ENCODE assay signal across 1 cellular context in the genomic region with DNA sequence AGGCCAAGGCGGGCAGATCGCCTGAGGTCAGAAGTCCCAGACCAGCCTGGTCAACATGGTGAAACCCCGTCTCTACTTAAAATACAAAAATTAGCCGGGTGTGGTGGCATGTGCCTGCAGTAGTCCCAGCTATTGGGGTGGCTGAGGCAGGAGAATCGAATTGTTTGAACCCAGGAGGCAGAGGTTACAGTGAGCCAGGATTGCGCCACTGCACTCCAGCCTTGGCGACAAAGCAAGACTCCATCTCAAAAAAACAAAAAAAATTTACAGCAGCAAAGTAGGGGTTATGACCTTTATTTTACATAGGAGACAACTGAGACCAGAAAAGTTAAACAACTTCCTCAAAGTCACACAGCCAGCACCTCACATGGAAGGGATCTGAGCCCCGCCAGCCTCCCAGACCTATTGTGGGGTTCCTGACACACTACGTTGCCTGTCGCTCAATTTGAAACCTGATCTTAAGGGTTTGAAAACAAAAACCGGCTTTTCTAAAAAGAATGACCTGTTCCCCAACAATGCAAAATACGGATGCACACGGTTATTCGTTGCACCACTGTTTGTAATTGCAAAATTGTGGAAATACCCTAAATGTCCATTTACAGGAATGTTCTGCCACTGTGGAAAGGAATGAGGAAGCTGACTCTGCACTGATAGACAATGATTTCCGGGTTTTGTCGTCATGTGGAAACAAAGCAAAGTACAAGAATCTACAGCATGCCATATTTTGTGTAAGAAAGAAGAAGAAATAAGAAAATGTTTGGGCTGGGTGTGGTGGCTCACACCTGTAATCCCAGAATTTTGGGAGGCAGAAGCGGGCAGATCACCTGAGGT.
A peak's percentile ranks its signal among the peaks of the same experiment; 100 is the strongest.
TF ChIP-seq lines count a peak whose summit lies in the region.

No MANE protein-coding gene starts in this region.

TF ChIP-seq in HepG2, 621 proteins besides CTCF, POLR2A, EP300 and RAD21 (continued from another document and continues in another):
- TF ChIP-seq, protein P1, sequence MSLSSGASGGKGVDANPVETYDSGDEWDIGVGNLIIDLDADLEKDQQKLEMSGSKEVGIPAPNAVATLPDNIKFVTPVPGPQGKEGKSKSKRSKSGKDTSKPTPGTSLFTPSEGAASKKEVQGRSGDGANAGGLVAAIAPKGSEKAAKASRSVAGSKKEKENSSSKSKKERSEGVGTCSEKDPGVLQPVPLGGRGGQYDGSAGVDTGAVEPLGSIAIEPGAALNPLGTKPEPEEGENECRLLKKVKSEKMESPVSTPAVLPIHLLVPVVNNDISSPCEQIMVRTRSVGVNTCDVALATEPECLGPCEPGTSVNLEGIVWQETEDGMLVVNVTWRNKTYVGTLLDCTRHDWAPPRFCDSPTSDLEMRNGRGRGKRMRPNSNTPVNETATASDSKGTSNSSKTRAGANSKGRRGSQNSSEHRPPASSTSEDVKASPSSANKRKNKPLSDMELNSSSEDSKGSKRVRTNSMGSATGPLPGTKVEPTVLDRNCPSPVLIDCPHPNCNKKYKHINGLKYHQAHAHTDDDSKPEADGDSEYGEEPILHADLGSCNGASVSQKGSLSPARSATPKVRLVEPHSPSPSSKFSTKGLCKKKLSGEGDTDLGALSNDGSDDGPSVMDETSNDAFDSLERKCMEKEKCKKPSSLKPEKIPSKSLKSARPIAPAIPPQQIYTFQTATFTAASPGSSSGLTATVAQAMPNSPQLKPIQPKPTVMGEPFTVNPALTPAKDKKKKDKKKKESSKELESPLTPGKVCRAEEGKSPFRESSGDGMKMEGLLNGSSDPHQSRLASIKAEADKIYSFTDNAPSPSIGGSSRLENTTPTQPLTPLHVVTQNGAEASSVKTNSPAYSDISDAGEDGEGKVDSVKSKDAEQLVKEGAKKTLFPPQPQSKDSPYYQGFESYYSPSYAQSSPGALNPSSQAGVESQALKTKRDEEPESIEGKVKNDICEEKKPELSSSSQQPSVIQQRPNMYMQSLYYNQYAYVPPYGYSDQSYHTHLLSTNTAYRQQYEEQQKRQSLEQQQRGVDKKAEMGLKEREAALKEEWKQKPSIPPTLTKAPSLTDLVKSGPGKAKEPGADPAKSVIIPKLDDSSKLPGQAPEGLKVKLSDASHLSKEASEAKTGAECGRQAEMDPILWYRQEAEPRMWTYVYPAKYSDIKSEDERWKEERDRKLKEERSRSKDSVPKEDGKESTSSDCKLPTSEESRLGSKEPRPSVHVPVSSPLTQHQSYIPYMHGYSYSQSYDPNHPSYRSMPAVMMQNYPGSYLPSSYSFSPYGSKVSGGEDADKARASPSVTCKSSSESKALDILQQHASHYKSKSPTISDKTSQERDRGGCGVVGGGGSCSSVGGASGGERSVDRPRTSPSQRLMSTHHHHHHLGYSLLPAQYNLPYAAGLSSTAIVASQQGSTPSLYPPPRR (CRISPR knock-in tag; IDR thresholded peaks at IDR 0.05; ENCODE audit: borderline replicate concordance): 0 out of 2 replicates have a peak, but pooled peaks have one; percentile 35
- no peak for TF ChIP-seq SRY (CRISPR knock-in tag; IDR thresholded peaks at IDR 0.05)
- no peak for TF ChIP-seq RBM22 (optimal IDR thresholded peaks at IDR 0.05; ENCODE audit: low read length)
- TF ChIP-seq SIX1 (CRISPR knock-in tag; IDR thresholded peaks at IDR 0.05; ENCODE audit: borderline replicate concordance): peak; percentile 98
- TF ChIP-seq ZNF335 (CRISPR knock-in tag; IDR thresholded peaks at IDR 0.05): no peak
- no peak for TF ChIP-seq IKZF1 (IDR thresholded peaks at IDR 0.05)
- TF ChIP-seq PHB2 (IDR thresholded peaks at IDR 0.05; ENCODE audit: partially characterized antibody): no peak
- TF ChIP-seq ZNF782 (CRISPR knock-in tag; IDR thresholded peaks at IDR 0.05; ENCODE audit: borderline replicate concordance): no peak
- TF ChIP-seq ZNF780A (CRISPR knock-in tag; IDR thresholded peaks at IDR 0.05): no peak
- no peak for TF ChIP-seq KLF9 (CRISPR knock-in tag; IDR thresholded peaks at IDR 0.05; ENCODE audit: low read depth)
- no peak for TF ChIP-seq ZBTB26 (CRISPR knock-in tag; IDR thresholded peaks at IDR 0.05; ENCODE audit: borderline replicate concordance)
- TF ChIP-seq ZNF343 (CRISPR knock-in tag; IDR thresholded peaks at IDR 0.05): no peak
- no peak for TF ChIP-seq ZFP36L2 (CRISPR knock-in tag; IDR thresholded peaks at IDR 0.05)
- no peak for TF ChIP-seq ZNF3 (CRISPR knock-in tag; IDR thresholded peaks at IDR 0.05)
- TF ChIP-seq ZNF703 (CRISPR knock-in tag; IDR thresholded peaks at IDR 0.05; ENCODE audit: borderline replicate concordance): peak; percentile 81; the same call in 1 of the 2 replicates
- TF ChIP-seq, protein P2, sequence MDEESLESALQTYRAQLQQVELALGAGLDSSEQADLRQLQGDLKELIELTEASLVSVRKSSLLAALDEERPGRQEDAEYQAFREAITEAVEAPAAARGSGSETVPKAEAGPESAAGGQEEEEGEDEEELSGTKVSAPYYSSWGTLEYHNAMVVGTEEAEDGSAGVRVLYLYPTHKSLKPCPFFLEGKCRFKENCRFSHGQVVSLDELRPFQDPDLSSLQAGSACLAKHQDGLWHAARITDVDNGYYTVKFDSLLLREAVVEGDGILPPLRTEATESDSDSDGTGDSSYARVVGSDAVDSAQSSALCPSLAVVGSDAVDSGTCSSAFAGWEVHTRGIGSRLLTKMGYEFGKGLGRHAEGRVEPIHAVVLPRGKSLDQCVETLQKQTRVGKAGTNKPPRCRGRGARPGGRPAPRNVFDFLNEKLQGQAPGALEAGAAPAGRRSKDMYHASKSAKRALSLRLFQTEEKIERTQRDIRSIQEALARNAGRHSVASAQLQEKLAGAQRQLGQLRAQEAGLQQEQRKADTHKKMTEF (CRISPR knock-in tag; IDR thresholded peaks at IDR 0.05): peak; percentile 29
- TF ChIP-seq DPF2 (CRISPR knock-in tag; IDR thresholded peaks at IDR 0.05; ENCODE audit: borderline replicate concordance, low read depth): no peak
- no peak; the same call in 1 of the 2 replicates for TF ChIP-seq ZC3H13 (CRISPR knock-in tag; IDR thresholded peaks at IDR 0.05)
- peak; percentile 67; the same call in 1 of the 2 replicates for TF ChIP-seq RCOR2 (CRISPR knock-in tag; IDR thresholded peaks at IDR 0.05)
- no peak for TF ChIP-seq FUBP1 (CRISPR knock-in tag; IDR thresholded peaks at IDR 0.05; ENCODE audit: borderline replicate concordance)
- no peak; the same call in 1 of the 2 replicates for TF ChIP-seq XBP1 (CRISPR knock-in tag; IDR thresholded peaks at IDR 0.05)
- TF ChIP-seq MYNN (CRISPR knock-in tag; IDR thresholded peaks at IDR 0.05; ENCODE audit: low read depth): no peak; the same call in 1 of the 2 replicates
- TF ChIP-seq DR1 (CRISPR knock-in tag; IDR thresholded peaks at IDR 0.05): no peak
- TF ChIP-seq, protein P3, sequence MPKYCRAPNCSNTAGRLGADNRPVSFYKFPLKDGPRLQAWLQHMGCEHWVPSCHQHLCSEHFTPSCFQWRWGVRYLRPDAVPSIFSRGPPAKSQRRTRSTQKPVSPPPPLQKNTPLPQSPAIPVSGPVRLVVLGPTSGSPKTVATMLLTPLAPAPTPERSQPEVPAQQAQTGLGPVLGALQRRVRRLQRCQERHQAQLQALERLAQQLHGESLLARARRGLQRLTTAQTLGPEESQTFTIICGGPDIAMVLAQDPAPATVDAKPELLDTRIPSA (CRISPR knock-in tag; IDR thresholded peaks at IDR 0.05; ENCODE audit: borderline replicate concordance): no peak
- TF ChIP-seq, protein P4, sequence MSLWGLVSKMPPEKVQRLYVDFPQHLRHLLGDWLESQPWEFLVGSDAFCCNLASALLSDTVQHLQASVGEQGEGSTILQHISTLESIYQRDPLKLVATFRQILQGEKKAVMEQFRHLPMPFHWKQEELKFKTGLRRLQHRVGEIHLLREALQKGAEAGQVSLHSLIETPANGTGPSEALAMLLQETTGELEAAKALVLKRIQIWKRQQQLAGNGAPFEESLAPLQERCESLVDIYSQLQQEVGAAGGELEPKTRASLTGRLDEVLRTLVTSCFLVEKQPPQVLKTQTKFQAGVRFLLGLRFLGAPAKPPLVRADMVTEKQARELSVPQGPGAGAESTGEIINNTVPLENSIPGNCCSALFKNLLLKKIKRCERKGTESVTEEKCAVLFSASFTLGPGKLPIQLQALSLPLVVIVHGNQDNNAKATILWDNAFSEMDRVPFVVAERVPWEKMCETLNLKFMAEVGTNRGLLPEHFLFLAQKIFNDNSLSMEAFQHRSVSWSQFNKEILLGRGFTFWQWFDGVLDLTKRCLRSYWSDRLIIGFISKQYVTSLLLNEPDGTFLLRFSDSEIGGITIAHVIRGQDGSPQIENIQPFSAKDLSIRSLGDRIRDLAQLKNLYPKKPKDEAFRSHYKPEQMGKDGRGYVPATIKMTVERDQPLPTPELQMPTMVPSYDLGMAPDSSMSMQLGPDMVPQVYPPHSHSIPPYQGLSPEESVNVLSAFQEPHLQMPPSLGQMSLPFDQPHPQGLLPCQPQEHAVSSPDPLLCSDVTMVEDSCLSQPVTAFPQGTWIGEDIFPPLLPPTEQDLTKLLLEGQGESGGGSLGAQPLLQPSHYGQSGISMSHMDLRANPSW (CRISPR knock-in tag; IDR thresholded peaks at IDR 0.05; ENCODE audit: borderline replicate concordance): no peak; the same call in 1 of the 2 replicates
- no peak; the same call in none of the 2 replicates for TF ChIP-seq ERF (CRISPR knock-in tag; IDR thresholded peaks at IDR 0.05)
- no peak for TF ChIP-seq BORCS8-MEF2B (CRISPR knock-in tag; IDR thresholded peaks at IDR 0.05)
- TF ChIP-seq LRRFIP1 (CRISPR knock-in tag; conservative IDR thresholded peaks at IDR 0.05): no peak
- TF ChIP-seq KAT2B (IDR thresholded peaks at IDR 0.05; ENCODE audit: borderline replicate concordance, low read depth, low read length): no peak
- TF ChIP-seq ZNF446 (CRISPR knock-in tag; IDR thresholded peaks at IDR 0.05): no peak; the same call in 1 of the 2 replicates
- TF ChIP-seq, protein P5, sequence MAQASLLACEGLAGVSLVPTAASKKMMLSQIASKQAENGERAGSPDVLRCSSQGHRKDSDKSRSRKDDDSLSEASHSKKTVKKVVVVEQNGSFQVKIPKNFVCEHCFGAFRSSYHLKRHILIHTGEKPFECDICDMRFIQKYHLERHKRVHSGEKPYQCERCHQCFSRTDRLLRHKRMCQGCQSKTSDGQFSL (CRISPR knock-in tag; IDR thresholded peaks at IDR 0.05): no peak
- TF ChIP-seq SCMH1 (CRISPR knock-in tag; IDR thresholded peaks at IDR 0.05; ENCODE audit: borderline replicate concordance): no peak
- TF ChIP-seq ZNF10 (CRISPR knock-in tag; IDR thresholded peaks at IDR 0.05; ENCODE audit: borderline replicate concordance, low read depth): no peak
- peak; percentile 83 for TF ChIP-seq SOX13 (IDR thresholded peaks at IDR 0.05)
- peak in 1 of 2 experiments; percentile 96; a peak in 2 of 4 replicates for TF ChIP-seq SOX13 (CRISPR knock-in tag; conservative IDR thresholded peaks at IDR 0.05 in 1 of 2, IDR thresholded peaks at IDR 0.05 in 1 of 2)
- TF ChIP-seq FOSL2 (CRISPR knock-in tag; IDR thresholded peaks at IDR 0.05): peak; percentile 94
- TF ChIP-seq ZNF564 (CRISPR knock-in tag; IDR thresholded peaks at IDR 0.05): no peak; the same call in 1 of the 2 replicates
- no peak; the same call in 1 of the 2 replicates for TF ChIP-seq ZNF274 (CRISPR knock-in tag; IDR thresholded peaks at IDR 0.05)
- peak; percentile 69 for TF ChIP-seq RXRB (CRISPR knock-in tag; IDR thresholded peaks at IDR 0.05; ENCODE audit: borderline replicate concordance)
- TF ChIP-seq, protein P6, sequence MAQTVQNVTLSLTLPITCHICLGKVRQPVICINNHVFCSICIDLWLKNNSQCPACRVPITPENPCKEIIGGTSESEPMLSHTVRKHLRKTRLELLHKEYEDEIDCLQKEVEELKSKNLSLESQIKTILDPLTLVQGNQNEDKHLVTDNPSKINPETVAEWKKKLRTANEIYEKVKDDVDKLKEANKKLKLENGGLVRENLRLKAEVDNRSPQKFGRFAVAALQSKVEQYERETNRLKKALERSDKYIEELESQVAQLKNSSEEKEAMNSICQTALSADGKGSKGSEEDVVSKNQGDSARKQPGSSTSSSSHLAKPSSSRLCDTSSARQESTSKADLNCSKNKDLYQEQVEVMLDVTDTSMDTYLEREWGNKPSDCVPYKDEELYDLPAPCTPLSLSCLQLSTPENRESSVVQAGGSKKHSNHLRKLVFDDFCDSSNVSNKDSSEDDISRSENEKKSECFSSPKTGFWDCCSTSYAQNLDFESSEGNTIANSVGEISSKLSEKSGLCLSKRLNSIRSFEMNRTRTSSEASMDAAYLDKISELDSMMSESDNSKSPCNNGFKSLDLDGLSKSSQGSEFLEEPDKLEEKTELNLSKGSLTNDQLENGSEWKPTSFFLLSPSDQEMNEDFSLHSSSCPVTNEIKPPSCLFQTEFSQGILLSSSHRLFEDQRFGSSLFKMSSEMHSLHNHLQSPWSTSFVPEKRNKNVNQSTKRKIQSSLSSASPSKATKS (CRISPR knock-in tag; IDR thresholded peaks at IDR 0.05): no peak
- no peak for TF ChIP-seq ZNF30 (CRISPR knock-in tag; IDR thresholded peaks at IDR 0.05)
